In genomic region chr12:47391566-47391965, GRCh38 we compare ENCODE assay signal across 10 cellular contexts.
A peak's percentile ranks its signal among the peaks of the same experiment; 100 is the strongest.
DNase-seq lines count a peak whose midpoint lies in the region; ATAC-seq, FAIRE-seq and TF ChIP-seq lines count a peak whose summit lies in the region.
"Had no signal": no experiment of that assay in that cellular context is flagged by ENCODE, and none has a peak within 500 bp of the region (broad histone marks: within the 10 kb centered on the region; RNA-seq: fewer than 3 reads in every experiment).

No MANE protein-coding gene starts in this region.

- peak; percentile 68 for FAIRE-seq in GM12892 (lab: Jason Lieb, UNC)

- H3K27ac Mint-ChIP-seq in activated CD4-positive, alpha-beta memory T cell treated with anti-CD3 and anti-CD28 coated beads, Interleukin-2, amount 10 ng/mL, durations not matched to agents 7 days and 5 days: peak overlapping the region; percentile 95
- peak overlapping the region; percentile 100 for H3K27ac Mint-ChIP-seq in activated naive CD8-positive, alpha-beta T cell treated with anti-CD3 and anti-CD28 coated beads, Interleukin-2, amount 50 U/mL, for 24 hours

- H3K27me3 Mint-ChIP-seq in activated CD4-positive, alpha-beta memory T cell treated with anti-CD3 and anti-CD28 coated beads, Interleukin-2, amount 10 ng/mL, durations not matched to agents 7 days and 5 days: no peaks in the 10 kb centered on the region
- peaks cover 2% of the 10 kb centered on the region for H3K27me3 Mint-ChIP-seq in activated naive CD8-positive, alpha-beta T cell treated with anti-CD3 and anti-CD28 coated beads, Interleukin-2, amount 50 U/mL, for 24 hours

- peaks cover 79% of the 10 kb centered on the region for H3K4me1 Mint-ChIP-seq in activated CD4-positive, alpha-beta memory T cell treated with anti-CD3 and anti-CD28 coated beads, Interleukin-2, amount 10 ng/mL, durations not matched to agents 7 days and 5 days
- peaks cover 96% of the 10 kb centered on the region for H3K4me1 Mint-ChIP-seq in activated naive CD8-positive, alpha-beta T cell treated with anti-CD3 and anti-CD28 coated beads, Interleukin-2, amount 50 U/mL, for 24 hours

- peak; percentile 70 for ATAC-seq in activated naive CD8-positive, alpha-beta T cell treated with anti-CD3 and anti-CD28 coated beads, Interleukin-2, amount 50 U/mL, for 24 hours
- no peak for ATAC-seq in GM19395 (IDR thresholded peaks at IDR 0.05; ENCODE audit: unreplicated experiment)

- POLR2A ChIA-PET in activated CD4-positive, alpha-beta memory T cell treated with anti-CD3 and anti-CD28 coated beads, Interleukin-2, amount 10 ng/mL, durations not matched to agents 7 days and 5 days (lab: Charles Lee): interaction anchor here (0.7 to 9.5 kb wide), 10 partner anchors 25 to 1290 kb away, joined by 3 to 159 read pairs (median 6); partner anchors contain the start of genes KANSL2 and PCED1B

- peak overlapping the region; percentile 12 for H3K4me3 Mint-ChIP-seq in activated CD4-positive, alpha-beta memory T cell treated with anti-CD3 and anti-CD28 coated beads, Interleukin-2, amount 10 ng/mL, durations not matched to agents 7 days and 5 days
- H3K4me3 Mint-ChIP-seq in activated naive CD8-positive, alpha-beta T cell treated with anti-CD3 and anti-CD28 coated beads, Interleukin-2, amount 50 U/mL, for 24 hours: peak overlapping the region; percentile 78

- H3K36me3 Mint-ChIP-seq in activated CD4-positive, alpha-beta memory T cell treated with anti-CD3 and anti-CD28 coated beads, Interleukin-2, amount 10 ng/mL, durations not matched to agents 7 days and 5 days (ENCODE audit: low read depth): peaks cover 11% of the 10 kb centered on the region
- H3K36me3 Mint-ChIP-seq in activated naive CD8-positive, alpha-beta T cell treated with anti-CD3 and anti-CD28 coated beads, Interleukin-2, amount 50 U/mL, for 24 hours (ENCODE audit: low read depth): peaks cover 43% of the 10 kb centered on the region

- CTCF ChIA-PET in activated CD4-positive, alpha-beta memory T cell treated with anti-CD3 and anti-CD28 coated beads, Interleukin-2, amount 10 ng/mL, durations not matched to agents 7 days and 5 days (lab: Charles Lee): interaction anchor here (0.9 to 1.0 kb wide), 2 partner anchors 25 to 198 kb away, joined by 3 read pairs; no protein-coding TSS in a partner anchor

- DNase-seq in GM12892 (ENCODE audit: insufficient read length): no peak
- peak; percentile 78 for DNase-seq in activated CD4-positive, alpha-beta memory T cell treated with anti-CD3 and anti-CD28 coated beads, Interleukin-2, amount 10 ng/mL, durations not matched to agents 7 days and 5 days
- peak; percentile 76 for DNase-seq in activated naive CD8-positive, alpha-beta T cell treated with anti-CD3 and anti-CD28 coated beads, Interleukin-2, amount 50 U/mL, for 24 hours
- peak; percentile 33 to 65 for DNase-seq in stimulated activated CD4-positive, alpha-beta T cell treated with anti-CD3 and anti-CD28 coated beads, Interleukin-4, amount 100 ng/mL, for 4 hours
- DNase-seq in GDM1 (lab: John Stamatoyannopoulos, UW): no peak
- DNase-seq in NCI-H2196 treated with DMSO at 0.1 percent for 48 hours (lab: John Stamatoyannopoulos, UW; ENCODE audit: unreplicated experiment): no peak
- DNase-seq in iPS-NIHi11 (ENCODE audit: low spot score): no peak
- DNase-seq: brain microvascular endothelial cell, NCI-H2107 had no signal

- peaks cover under 1% of the 10 kb centered on the region for H3K9me3 Mint-ChIP-seq in activated CD4-positive, alpha-beta memory T cell treated with anti-CD3 and anti-CD28 coated beads, Interleukin-2, amount 10 ng/mL, durations not matched to agents 7 days and 5 days
- peaks cover 16% of the 10 kb centered on the region for H3K9me3 Mint-ChIP-seq in activated naive CD8-positive, alpha-beta T cell treated with anti-CD3 and anti-CD28 coated beads, Interleukin-2, amount 50 U/mL, for 24 hours

- TF ChIP-seq POLR2A in GM12892 (IDR thresholded peaks at IDR 0.05; ENCODE audit: low read depth, low read length): no peak

Comparison
In these comparisons a context has a peak if more than half of its experiments do, and no peak if none do; other contexts are left out.
1. DNase-seq: peak in activated CD4-positive, alpha-beta memory T cell treated with anti-CD3 and anti-CD28 coated beads, Interleukin-2, amount 10 ng/mL, durations not matched to agents 7 days and 5 days (single experiment), activated naive CD8-positive, alpha-beta T cell treated with anti-CD3 and anti-CD28 coated beads, Interleukin-2, amount 50 U/mL, for 24 hours (single experiment) and stimulated activated CD4-positive, alpha-beta T cell treated with anti-CD3 and anti-CD28 coated beads, Interleukin-4, amount 100 ng/mL, for 4 hours (2 of 2); none in GM12892 (single experiment), GDM1 (single experiment), NCI-H2196 treated with DMSO at 0.1 percent for 48 hours (single experiment) and iPS-NIHi11 (single experiment).